ENCODE assay signal across 40 cellular contexts in the genomic region with DNA sequence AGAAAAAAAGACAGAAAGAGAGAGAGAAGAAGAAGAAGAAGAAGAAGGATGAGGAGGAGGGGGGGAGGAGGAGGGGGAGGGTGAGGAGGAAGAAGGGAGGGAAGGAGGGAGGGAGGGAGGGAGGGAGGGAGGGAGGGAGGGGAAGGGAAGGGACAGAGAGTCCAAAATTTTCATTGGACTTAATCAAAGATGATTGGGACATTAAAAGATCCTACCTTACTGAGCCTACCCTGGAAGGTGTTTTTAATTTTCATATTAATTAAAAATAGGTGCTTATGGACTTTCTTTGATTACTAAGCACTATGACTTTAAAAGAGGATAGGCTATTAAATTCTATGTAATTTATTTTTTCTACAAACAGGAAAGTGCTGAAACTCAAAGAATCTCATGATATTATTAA.
"Had no signal": no experiment of that assay in that cellular context is flagged by ENCODE, and none has a peak within 500 bp of the region (broad histone marks: within the 10 kb centered on the region; RNA-seq: fewer than 3 reads in every experiment).

No MANE protein-coding gene starts in this region.

- H3K27ac Mint-ChIP-seq: activated naive CD4-positive, alpha-beta T cell treated with anti-CD3 and anti-CD28 coated beads for 36 hours; activated naive CD4-positive, alpha-beta T cell treated with anti-CD3 and anti-CD28 coated beads, Interleukin-2, amount 10 ng/mL, durations not matched to agents 7 days and 5 days; activated naive CD4-positive, alpha-beta T cell treated with anti-CD3 and anti-CD28 coated beads, Interleukin-2, amount 50 U/mL, for 24 hours; activated naive CD4-positive, alpha-beta T cell treated with anti-CD3 and anti-CD28 coated beads, Interleukin-2, amount 50 U/mL, for 72 hours; activated naive CD8-positive, alpha-beta T cell; activated naive CD8-positive, alpha-beta T cell treated with anti-CD3 and anti-CD28 coated beads for 36 hours; activated naive CD8-positive, alpha-beta T cell treated with anti-CD3 and anti-CD28 coated beads, Interleukin-2, amount 10 ng/mL, durations not matched to agents 7 days and 5 days; activated naive CD8-positive, alpha-beta T cell treated with anti-CD3 and anti-CD28 coated beads, Interleukin-2, amount 50 U/mL, for 24 hours; activated T-cell treated with anti-CD3 and anti-CD28 coated beads, Interleukin-2, amount 50 U/mL, for 24 hours; activated T-cell treated with anti-CD3 and anti-CD28 coated beads, Interleukin-2, amount 50 U/mL, for 72 hours; activated T-helper 1 cell treated with anti-CD3 and anti-CD28 coated beads, Interleukin-12 subunit alpha, Interleukin-12 subunit beta, Interleukin-2, Interleukin-4 antibody, amounts not matched to agents 30 ng/mL and 10 ng/mL and 1 ng/mL, durations not matched to agents 14 hours and 24 hours and 36 hours; activated T-helper 17 cell treated with anti-CD3 and anti-CD28 coated beads, Interleukin-2, amount 50 U/mL, for 72 hours; activated T-helper 2 cell treated with anti-CD3 and anti-CD28 coated beads, Interferon-gamma antibody, Interleukin-2, Interleukin-4, amounts not matched to agents 10 μg/mL and 5 μg/mL and 100 μg/mL, durations not matched to agents 14 hours and 24 hours and 36 hours; brain had no signal

- H3K27me3 ChIP-seq: adrenal gland, ascending aorta, body of pancreas, brain microvascular endothelial cell, breast epithelium, cardiac muscle cell had no signal

- H3K4me1 Mint-ChIP-seq: activated naive CD4-positive, alpha-beta T cell treated with anti-CD3 and anti-CD28 coated beads, Interleukin-2, amount 10 ng/mL, durations not matched to agents 7 days and 5 days; activated naive CD4-positive, alpha-beta T cell treated with anti-CD3 and anti-CD28 coated beads, Interleukin-2, amount 50 U/mL, for 24 hours; activated naive CD8-positive, alpha-beta T cell treated with anti-CD3 and anti-CD28 coated beads for 36 hours; activated naive CD8-positive, alpha-beta T cell treated with anti-CD3 and anti-CD28 coated beads, Interleukin-2, amount 10 ng/mL, durations not matched to agents 7 days and 5 days; activated naive CD8-positive, alpha-beta T cell treated with anti-CD3 and anti-CD28 coated beads, Interleukin-2, amount 50 U/mL, for 24 hours; activated T-helper 17 cell treated with anti-CD3 and anti-CD28 coated beads, Interleukin-2, amount 50 U/mL, for 72 hours; brain; central memory CD8-positive, alpha-beta T cell had no signal

- H3K9me3 ChIP-seq: adrenal gland, ascending aorta, body of pancreas, breast epithelium had no signal

- H3K36me3 ChIP-seq: adrenal gland, ascending aorta, brain microvascular endothelial cell, breast epithelium, cardiac muscle cell had no signal

- H3K9me3 Mint-ChIP-seq: activated naive CD4-positive, alpha-beta T cell treated with anti-CD3 and anti-CD28 coated beads for 36 hours; activated T-cell treated with anti-CD3 and anti-CD28 coated beads, Interleukin-2, amount 50 U/mL, for 24 hours; activated T-cell treated with anti-CD3 and anti-CD28 coated beads, Interleukin-2, amount 50 U/mL, for 4 hours; activated T-helper 17 cell treated with anti-CD3 and anti-CD28 coated beads, Interleukin-2, amount 50 U/mL, for 72 hours; central memory CD8-positive, alpha-beta T cell had no signal

- H3K4me3 ChIP-seq: adrenal gland, ascending aorta, body of pancreas, breast epithelium, cardiac muscle cell had no signal

- H3K27me3 Mint-ChIP-seq: activated naive CD4-positive, alpha-beta T cell treated with anti-CD3 and anti-CD28 coated beads, Interleukin-2, amount 10 ng/mL, durations not matched to agents 7 days and 5 days; activated naive CD4-positive, alpha-beta T cell treated with anti-CD3 and anti-CD28 coated beads, Interleukin-2, amount 50 U/mL, for 24 hours; activated naive CD8-positive, alpha-beta T cell; activated naive CD8-positive, alpha-beta T cell treated with anti-CD3 and anti-CD28 coated beads for 36 hours; activated naive CD8-positive, alpha-beta T cell treated with anti-CD3 and anti-CD28 coated beads, Interleukin-2, amount 10 ng/mL, durations not matched to agents 7 days and 5 days; activated naive CD8-positive, alpha-beta T cell treated with anti-CD3 and anti-CD28 coated beads, Interleukin-2, amount 50 U/mL, for 24 hours; activated T-cell treated with anti-CD3 and anti-CD28 coated beads, Interleukin-2, amount 50 U/mL, for 24 hours; activated T-helper 17 cell treated with anti-CD3 and anti-CD28 coated beads, Interleukin-2, amount 50 U/mL, for 72 hours; brain; central memory CD8-positive, alpha-beta T cell had no signal

- ATAC-seq: activated naive CD4-positive, alpha-beta T cell treated with anti-CD3 and anti-CD28 coated beads, Interleukin-2, amount 50 U/mL, for 72 hours; activated naive CD8-positive, alpha-beta T cell treated with anti-CD3 and anti-CD28 coated beads, Interleukin-2, amount 50 U/mL, for 24 hours; activated T-cell treated with anti-CD3 and anti-CD28 coated beads, Interleukin-2, amount 50 U/mL, for 4 hours; activated T-cell treated with anti-CD3 and anti-CD28 coated beads, Interleukin-2, amount 50 U/mL, for 72 hours; activated T-helper 17 cell treated with anti-CD3 and anti-CD28 coated beads, Interleukin-2, amount 50 U/mL, for 72 hours; body of pancreas had no signal

- FAIRE-seq: astrocyte, bronchial epithelial cell had no signal

- DNase-seq: activated effector memory CD4-positive, alpha-beta T cell treated with anti-CD3 and anti-CD28 coated beads, Interleukin-2, amount 50 U/mL, for 16 hours; activated effector memory CD4-positive, alpha-beta T cell treated with Interleukin-2 at 50 U/mL for 16 hours; activated gamma-delta T cell; activated gamma-delta T cell treated with Interleukin-2 at 50 U/mL for 16 hours; activated naive CD4-positive, alpha-beta T cell; activated naive CD4-positive, alpha-beta T cell treated with anti-CD3 and anti-CD28 coated beads for 36 hours; activated naive CD4-positive, alpha-beta T cell treated with anti-CD3 and anti-CD28 coated beads, Interleukin-2, amount 10 ng/mL, durations not matched to agents 7 days and 5 days; activated naive CD4-positive, alpha-beta T cell treated with anti-CD3 and anti-CD28 coated beads, Interleukin-2, amount 50 U/mL, for 16 hours; activated naive CD4-positive, alpha-beta T cell treated with Interleukin-2 at 50 U/mL for 16 hours; activated naive CD8-positive, alpha-beta T cell treated with anti-CD3 and anti-CD28 coated beads for 36 hours; activated naive CD8-positive, alpha-beta T cell treated with anti-CD3 and anti-CD28 coated beads, Interleukin-2, amount 10 ng/mL, durations not matched to agents 7 days and 5 days; activated naive CD8-positive, alpha-beta T cell treated with anti-CD3 and anti-CD28 coated beads, Interleukin-2, amount 50 U/mL, for 24 hours; activated T-cell treated with anti-CD3 and anti-CD28 coated beads, Interleukin-2, amount 50 U/mL, for 1 hour; activated T-cell treated with anti-CD3 and anti-CD28 coated beads, Interleukin-2, amount 50 U/mL, for 24 hours; activated T-cell treated with anti-CD3 and anti-CD28 coated beads, Interleukin-2, amount 50 U/mL, for 4 hours; activated T-cell treated with anti-CD3 and anti-CD28 coated beads, Interleukin-2, amount 50 U/mL, for 48 hours; activated T-cell treated with anti-CD3 and anti-CD28 coated beads, Interleukin-2, amount 50 U/mL, for 72 hours; adrenal gland; amniotic stem cell; amygdala; anterior cingulate cortex; aorta; body of pancreas; brain microvascular endothelial cell; caudate nucleus; central memory CD4-positive, alpha-beta T cell; cerebellar nuclear complex had no signal

- H3K4me1 ChIP-seq: adrenal gland, ascending aorta, body of pancreas, breast epithelium had no signal

- H3K36me3 Mint-ChIP-seq: activated naive CD4-positive, alpha-beta T cell treated with anti-CD3 and anti-CD28 coated beads, Interleukin-2, amount 10 ng/mL, durations not matched to agents 7 days and 5 days; activated naive CD4-positive, alpha-beta T cell treated with anti-CD3 and anti-CD28 coated beads, Interleukin-2, amount 50 U/mL, for 24 hours; activated naive CD4-positive, alpha-beta T cell treated with anti-CD3 and anti-CD28 coated beads, Interleukin-2, amount 50 U/mL, for 72 hours had no signal

- H3K27ac ChIP-seq: adrenal gland, ascending aorta, body of pancreas, brain microvascular endothelial cell, breast epithelium, cardiac muscle cell had no signal

- H3K4me3 Mint-ChIP-seq: activated naive CD4-positive, alpha-beta T cell treated with anti-CD3 and anti-CD28 coated beads for 36 hours; activated naive CD4-positive, alpha-beta T cell treated with anti-CD3 and anti-CD28 coated beads, Interleukin-2, amount 10 ng/mL, durations not matched to agents 7 days and 5 days; activated naive CD4-positive, alpha-beta T cell treated with anti-CD3 and anti-CD28 coated beads, Interleukin-2, amount 50 U/mL, for 24 hours; activated naive CD8-positive, alpha-beta T cell; activated naive CD8-positive, alpha-beta T cell treated with anti-CD3 and anti-CD28 coated beads for 36 hours; activated naive CD8-positive, alpha-beta T cell treated with anti-CD3 and anti-CD28 coated beads, Interleukin-2, amount 10 ng/mL, durations not matched to agents 7 days and 5 days; activated naive CD8-positive, alpha-beta T cell treated with anti-CD3 and anti-CD28 coated beads, Interleukin-2, amount 50 U/mL, for 24 hours; activated T-cell treated with anti-CD3 and anti-CD28 coated beads, Interleukin-2, amount 50 U/mL, for 24 hours; activated T-cell treated with anti-CD3 and anti-CD28 coated beads, Interleukin-2, amount 50 U/mL, for 4 hours; activated T-cell treated with anti-CD3 and anti-CD28 coated beads, Interleukin-2, amount 50 U/mL, for 72 hours; activated T-helper 1 cell treated with anti-CD3 and anti-CD28 coated beads, Interleukin-12 subunit alpha, Interleukin-12 subunit beta, Interleukin-2, Interleukin-4 antibody, amounts not matched to agents 30 ng/mL and 10 ng/mL and 1 ng/mL, durations not matched to agents 14 hours and 24 hours and 36 hours; activated T-helper 17 cell treated with anti-CD3 and anti-CD28 coated beads, Interleukin-2, amount 50 U/mL, for 72 hours; brain; central memory CD8-positive, alpha-beta T cell had no signal
